ENCODE assay signal across 9 cellular contexts in genomic region chr1:25700124-25700523, GRCh38.
DNase-seq lines count a peak whose midpoint lies in the region; ATAC-seq and TF ChIP-seq lines count a peak whose summit lies in the region.
"Had no signal": no experiment of that assay in that cellular context is flagged by ENCODE, and none has a peak within 500 bp of the region (broad histone marks: within the 10 kb centered on the region; RNA-seq: fewer than 3 reads in every experiment).

No MANE protein-coding gene starts in this region.

- H3K27ac ChIP-seq in caudate nucleus (ENCODE audit: low read depth, low read length) (peak overlapping the region; percentile 65), right atrium auricular region (peak overlapping the region; percentile 75 to 89)

- intact Hi-C loops in sciatic nerve (cut with DNase I): no loop called here

- DNase-seq in EH (ENCODE audit: low read depth): peak; percentile 80
- peak in 2 of 61 donors; percentile 27 to 64 for DNase-seq in caudate nucleus (lab: John Stamatoyannopoulos, UW)
- no peak for DNase-seq in right atrium auricular region (ENCODE audit: low spot score)
- DNase-seq in sciatic nerve (ENCODE audit: low spot score): no peak
- DNase-seq in activated effector memory CD4-positive, alpha-beta T cell treated with anti-CD3 and anti-CD28 coated beads, Interleukin-2, amount 50 U/mL, for 16 hours: no peak
- no peak for DNase-seq in NCI-H2081 (lab: John Stamatoyannopoulos, UW)
- no peak for DNase-seq in NCI-H1694 treated with DMSO at 0.1 percent for 48 hours (lab: John Stamatoyannopoulos, UW)
- no peak for DNase-seq in NAMALWA (ENCODE audit: low spot score)
- DNase-seq: NCI-H2081 treated with DMSO at 0.1 percent for 48 hours had no signal

- peaks cover 0 to 95% of the 10 kb centered on the region in 2 donors for H3K4me1 ChIP-seq in right atrium auricular region

- no peaks in the 10 kb centered on the region for H3K36me3 ChIP-seq in right atrium auricular region

- ATAC-seq in sciatic nerve: peak; percentile 72

- TF ChIP-seq CTCF in right atrium auricular region (IDR thresholded peaks at IDR 0.05): no peak

- no peaks in the 10 kb centered on the region for H3K27me3 ChIP-seq in right atrium auricular region

- no peak overlapping the region for H3K4me3 ChIP-seq in right atrium auricular region

- H3K9me3 ChIP-seq in right atrium auricular region: no peaks in the 10 kb centered on the region
